ENCODE assay signal across 1 cellular context in the genomic region with DNA sequence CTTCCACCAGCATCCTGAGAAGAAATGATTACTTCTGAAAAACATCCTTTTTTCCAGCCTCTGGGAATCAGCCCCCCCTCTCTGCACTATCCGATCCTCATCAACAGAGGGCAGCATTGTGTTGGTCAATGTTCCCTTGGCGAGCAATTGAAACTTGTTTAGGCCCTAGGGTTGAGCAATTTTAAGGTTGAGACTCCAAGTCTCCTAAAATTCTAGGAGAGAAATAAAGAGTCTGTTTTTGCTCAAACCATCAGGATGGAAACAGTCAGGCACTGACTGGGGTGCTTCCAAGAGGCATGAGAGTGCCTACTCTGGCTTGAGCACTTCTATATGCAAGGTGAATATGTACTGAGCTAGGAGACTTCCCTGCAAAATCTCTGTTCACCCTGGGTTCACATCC.
TF ChIP-seq lines count a peak whose summit lies in the region.

No MANE protein-coding gene starts in this region.

TF ChIP-seq in HepG2, 621 proteins besides CTCF, POLR2A, EP300 and RAD21 (continued from another document and continues in another):
- TF ChIP-seq, protein P1, sequence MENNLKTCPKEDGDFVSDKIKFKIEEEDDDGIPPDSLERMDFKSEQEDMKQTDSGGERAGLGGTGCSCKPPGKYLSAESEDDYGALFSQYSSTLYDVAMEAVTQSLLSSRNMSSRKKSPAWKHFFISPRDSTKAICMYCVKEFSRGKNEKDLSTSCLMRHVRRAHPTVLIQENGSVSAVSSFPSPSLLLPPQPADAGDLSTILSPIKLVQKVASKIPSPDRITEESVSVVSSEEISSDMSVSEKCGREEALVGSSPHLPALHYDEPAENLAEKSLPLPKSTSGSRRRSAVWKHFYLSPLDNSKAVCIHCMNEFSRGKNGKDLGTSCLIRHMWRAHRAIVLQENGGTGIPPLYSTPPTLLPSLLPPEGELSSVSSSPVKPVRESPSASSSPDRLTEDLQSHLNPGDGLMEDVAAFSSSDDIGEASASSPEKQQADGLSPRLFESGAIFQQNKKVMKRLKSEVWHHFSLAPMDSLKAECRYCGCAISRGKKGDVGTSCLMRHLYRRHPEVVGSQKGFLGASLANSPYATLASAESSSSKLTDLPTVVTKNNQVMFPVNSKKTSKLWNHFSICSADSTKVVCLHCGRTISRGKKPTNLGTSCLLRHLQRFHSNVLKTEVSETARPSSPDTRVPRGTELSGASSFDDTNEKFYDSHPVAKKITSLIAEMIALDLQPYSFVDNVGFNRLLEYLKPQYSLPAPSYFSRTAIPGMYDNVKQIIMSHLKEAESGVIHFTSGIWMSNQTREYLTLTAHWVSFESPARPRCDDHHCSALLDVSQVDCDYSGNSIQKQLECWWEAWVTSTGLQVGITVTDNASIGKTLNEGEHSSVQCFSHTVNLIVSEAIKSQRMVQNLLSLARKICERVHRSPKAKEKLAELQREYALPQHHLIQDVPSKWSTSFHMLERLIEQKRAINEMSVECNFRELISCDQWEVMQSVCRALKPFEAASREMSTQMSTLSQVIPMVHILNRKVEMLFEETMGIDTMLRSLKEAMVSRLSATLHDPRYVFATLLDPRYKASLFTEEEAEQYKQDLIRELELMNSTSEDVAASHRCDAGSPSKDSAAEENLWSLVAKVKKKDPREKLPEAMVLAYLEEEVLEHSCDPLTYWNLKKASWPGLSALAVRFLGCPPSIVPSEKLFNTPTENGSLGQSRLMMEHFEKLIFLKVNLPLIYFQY (CRISPR knock-in tag; IDR thresholded peaks at IDR 0.05; ENCODE audit: borderline replicate concordance): 0 out of 2 replicates have a peak, but pooled peaks have one; percentile 37
- no peak for TF ChIP-seq TAF1 (CRISPR knock-in tag; IDR thresholded peaks at IDR 0.05)
- TF ChIP-seq ZNF431 (CRISPR knock-in tag; IDR thresholded peaks at IDR 0.05; ENCODE audit: borderline replicate concordance, low read depth): no peak
- no peak for TF ChIP-seq DMTF1 (CRISPR knock-in tag; IDR thresholded peaks at IDR 0.05)
- TF ChIP-seq PHF8 (CRISPR knock-in tag; IDR thresholded peaks at IDR 0.05): no peak
- no peak for TF ChIP-seq ATF2 (CRISPR knock-in tag; IDR thresholded peaks at IDR 0.05)
- TF ChIP-seq THAP11 (CRISPR knock-in tag; IDR thresholded peaks at IDR 0.05): 0 out of 2 replicates have a peak, but pooled peaks have one; percentile 35
- TF ChIP-seq TEF (CRISPR knock-in tag; IDR thresholded peaks at IDR 0.05): no peak
- TF ChIP-seq, protein P2, sequence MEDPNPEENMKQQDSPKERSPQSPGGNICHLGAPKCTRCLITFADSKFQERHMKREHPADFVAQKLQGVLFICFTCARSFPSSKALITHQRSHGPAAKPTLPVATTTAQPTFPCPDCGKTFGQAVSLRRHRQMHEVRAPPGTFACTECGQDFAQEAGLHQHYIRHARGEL (CRISPR knock-in tag; IDR thresholded peaks at IDR 0.05): no peak
- TF ChIP-seq, protein P3, sequence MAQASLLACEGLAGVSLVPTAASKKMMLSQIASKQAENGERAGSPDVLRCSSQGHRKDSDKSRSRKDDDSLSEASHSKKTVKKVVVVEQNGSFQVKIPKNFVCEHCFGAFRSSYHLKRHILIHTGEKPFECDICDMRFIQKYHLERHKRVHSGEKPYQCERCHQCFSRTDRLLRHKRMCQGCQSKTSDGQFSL (CRISPR knock-in tag; IDR thresholded peaks at IDR 0.05): peak; percentile 99
- TF ChIP-seq ATAD3A (CRISPR knock-in tag; IDR thresholded peaks at IDR 0.05): no peak
- TF ChIP-seq, protein P4, sequence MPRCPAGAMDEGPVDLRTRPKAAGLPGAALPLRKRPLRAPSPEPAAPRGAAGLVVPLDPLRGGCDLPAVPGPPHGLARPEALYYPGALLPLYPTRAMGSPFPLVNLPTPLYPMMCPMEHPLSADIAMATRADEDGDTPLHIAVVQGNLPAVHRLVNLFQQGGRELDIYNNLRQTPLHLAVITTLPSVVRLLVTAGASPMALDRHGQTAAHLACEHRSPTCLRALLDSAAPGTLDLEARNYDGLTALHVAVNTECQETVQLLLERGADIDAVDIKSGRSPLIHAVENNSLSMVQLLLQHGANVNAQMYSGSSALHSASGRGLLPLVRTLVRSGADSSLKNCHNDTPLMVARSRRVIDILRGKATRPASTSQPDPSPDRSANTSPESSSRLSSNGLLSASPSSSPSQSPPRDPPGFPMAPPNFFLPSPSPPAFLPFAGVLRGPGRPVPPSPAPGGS (CRISPR knock-in tag; IDR thresholded peaks at IDR 0.05): no peak
- TF ChIP-seq RFX3 (CRISPR knock-in tag; IDR thresholded peaks at IDR 0.05): 0 out of 2 replicates have a peak, but pooled peaks have one; percentile 15
- no peak for TF ChIP-seq ONECUT2 (CRISPR knock-in tag; IDR thresholded peaks at IDR 0.05)
- TF ChIP-seq, protein P5, sequence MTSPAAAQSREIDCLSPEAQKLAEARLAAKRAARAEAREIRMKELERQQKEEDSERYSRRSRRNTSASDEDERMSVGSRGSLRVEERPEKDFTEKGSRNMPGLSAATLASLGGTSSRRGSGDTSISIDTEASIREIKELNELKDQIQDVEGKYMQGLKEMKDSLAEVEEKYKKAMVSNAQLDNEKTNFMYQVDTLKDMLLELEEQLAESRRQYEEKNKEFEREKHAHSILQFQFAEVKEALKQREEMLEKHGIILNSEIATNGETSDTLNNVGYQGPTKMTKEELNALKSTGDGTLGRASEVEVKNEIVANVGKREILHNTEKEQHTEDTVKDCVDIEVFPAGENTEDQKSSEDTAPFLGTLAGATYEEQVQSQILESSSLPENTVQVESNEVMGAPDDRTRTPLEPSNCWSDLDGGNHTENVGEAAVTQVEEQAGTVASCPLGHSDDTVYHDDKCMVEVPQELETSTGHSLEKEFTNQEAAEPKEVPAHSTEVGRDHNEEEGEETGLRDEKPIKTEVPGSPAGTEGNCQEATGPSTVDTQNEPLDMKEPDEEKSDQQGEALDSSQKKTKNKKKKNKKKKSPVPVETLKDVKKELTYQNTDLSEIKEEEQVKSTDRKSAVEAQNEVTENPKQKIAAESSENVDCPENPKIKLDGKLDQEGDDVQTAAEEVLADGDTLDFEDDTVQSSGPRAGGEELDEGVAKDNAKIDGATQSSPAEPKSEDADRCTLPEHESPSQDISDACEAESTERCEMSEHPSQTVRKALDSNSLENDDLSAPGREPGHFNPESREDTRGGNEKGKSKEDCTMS (CRISPR knock-in tag; conservative IDR thresholded peaks at IDR 0.05): no peak
- TF ChIP-seq REL (CRISPR knock-in tag; conservative IDR thresholded peaks at IDR 0.05): no peak
- TF ChIP-seq KLF12 (CRISPR knock-in tag; IDR thresholded peaks at IDR 0.05; ENCODE audit: borderline replicate concordance): no peak
- no peak for TF ChIP-seq GABPA (IDR thresholded peaks at IDR 0.05; ENCODE audit: low read depth, low read length)
- no peak for TF ChIP-seq GABPA (CRISPR knock-in tag; IDR thresholded peaks at IDR 0.05; ENCODE audit: low read depth)
- no peak for TF ChIP-seq TBL1XR1 (IDR thresholded peaks at IDR 0.05; ENCODE audit: borderline replicate concordance, low read length, partially characterized antibody)
- TF ChIP-seq, protein P6, sequence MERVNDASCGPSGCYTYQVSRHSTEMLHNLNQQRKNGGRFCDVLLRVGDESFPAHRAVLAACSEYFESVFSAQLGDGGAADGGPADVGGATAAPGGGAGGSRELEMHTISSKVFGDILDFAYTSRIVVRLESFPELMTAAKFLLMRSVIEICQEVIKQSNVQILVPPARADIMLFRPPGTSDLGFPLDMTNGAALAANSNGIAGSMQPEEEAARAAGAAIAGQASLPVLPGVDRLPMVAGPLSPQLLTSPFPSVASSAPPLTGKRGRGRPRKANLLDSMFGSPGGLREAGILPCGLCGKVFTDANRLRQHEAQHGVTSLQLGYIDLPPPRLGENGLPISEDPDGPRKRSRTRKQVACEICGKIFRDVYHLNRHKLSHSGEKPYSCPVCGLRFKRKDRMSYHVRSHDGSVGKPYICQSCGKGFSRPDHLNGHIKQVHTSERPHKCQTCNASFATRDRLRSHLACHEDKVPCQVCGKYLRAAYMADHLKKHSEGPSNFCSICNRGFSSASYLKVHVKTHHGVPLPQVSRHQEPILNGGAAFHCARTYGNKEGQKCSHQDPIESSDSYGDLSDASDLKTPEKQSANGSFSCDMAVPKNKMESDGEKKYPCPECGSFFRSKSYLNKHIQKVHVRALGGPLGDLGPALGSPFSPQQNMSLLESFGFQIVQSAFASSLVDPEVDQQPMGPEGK (CRISPR knock-in tag; IDR thresholded peaks at IDR 0.05): 0 out of 2 replicates have a peak, but pooled peaks have one; percentile 35
- TF ChIP-seq ZNF232 (CRISPR knock-in tag; IDR thresholded peaks at IDR 0.05; ENCODE audit: borderline replicate concordance): no peak
- TF ChIP-seq ZNF556 (CRISPR knock-in tag; IDR thresholded peaks at IDR 0.05; ENCODE audit: borderline replicate concordance): no peak
- TF ChIP-seq ZNF260 (CRISPR knock-in tag; IDR thresholded peaks at IDR 0.05; ENCODE audit: borderline replicate concordance, low read depth): no peak
- TF ChIP-seq ZNF34 (CRISPR knock-in tag; IDR thresholded peaks at IDR 0.05; ENCODE audit: borderline replicate concordance): no peak
- TF ChIP-seq SMAD3 (CRISPR knock-in tag; IDR thresholded peaks at IDR 0.05): no peak
- no peak for TF ChIP-seq NBN (conservative IDR thresholded peaks at IDR 0.05)
- no peak for TF ChIP-seq ZNF501 (CRISPR knock-in tag; IDR thresholded peaks at IDR 0.05)
- peak; percentile 70; the same call in 1 of the 2 replicates for TF ChIP-seq CEBPB (IDR thresholded peaks at IDR 0.05; ENCODE audit: borderline replicate concordance, low read depth, low read length)
- peak; percentile 89 for TF ChIP-seq SMC3 (IDR thresholded peaks at IDR 0.05; ENCODE audit: low read length)
- no peak for TF ChIP-seq ZNF792 (CRISPR knock-in tag; IDR thresholded peaks at IDR 0.05)
- no peak for TF ChIP-seq ELF3 (CRISPR knock-in tag; IDR thresholded peaks at IDR 0.05)
- TF ChIP-seq PHF5A (CRISPR knock-in tag; IDR thresholded peaks at IDR 0.05; ENCODE audit: low read depth, unreplicated experiment): no peak
- TF ChIP-seq JUN (CRISPR knock-in tag; IDR thresholded peaks at IDR 0.05): no peak
- peak; percentile 90 for TF ChIP-seq STAG1 (CRISPR knock-in tag; IDR thresholded peaks at IDR 0.05)
- no peak for TF ChIP-seq PITX1 (CRISPR knock-in tag; IDR thresholded peaks at IDR 0.05)
- no peak for TF ChIP-seq CAMTA2 (CRISPR knock-in tag; IDR thresholded peaks at IDR 0.05; ENCODE audit: borderline replicate concordance)
- TF ChIP-seq, protein P7, sequence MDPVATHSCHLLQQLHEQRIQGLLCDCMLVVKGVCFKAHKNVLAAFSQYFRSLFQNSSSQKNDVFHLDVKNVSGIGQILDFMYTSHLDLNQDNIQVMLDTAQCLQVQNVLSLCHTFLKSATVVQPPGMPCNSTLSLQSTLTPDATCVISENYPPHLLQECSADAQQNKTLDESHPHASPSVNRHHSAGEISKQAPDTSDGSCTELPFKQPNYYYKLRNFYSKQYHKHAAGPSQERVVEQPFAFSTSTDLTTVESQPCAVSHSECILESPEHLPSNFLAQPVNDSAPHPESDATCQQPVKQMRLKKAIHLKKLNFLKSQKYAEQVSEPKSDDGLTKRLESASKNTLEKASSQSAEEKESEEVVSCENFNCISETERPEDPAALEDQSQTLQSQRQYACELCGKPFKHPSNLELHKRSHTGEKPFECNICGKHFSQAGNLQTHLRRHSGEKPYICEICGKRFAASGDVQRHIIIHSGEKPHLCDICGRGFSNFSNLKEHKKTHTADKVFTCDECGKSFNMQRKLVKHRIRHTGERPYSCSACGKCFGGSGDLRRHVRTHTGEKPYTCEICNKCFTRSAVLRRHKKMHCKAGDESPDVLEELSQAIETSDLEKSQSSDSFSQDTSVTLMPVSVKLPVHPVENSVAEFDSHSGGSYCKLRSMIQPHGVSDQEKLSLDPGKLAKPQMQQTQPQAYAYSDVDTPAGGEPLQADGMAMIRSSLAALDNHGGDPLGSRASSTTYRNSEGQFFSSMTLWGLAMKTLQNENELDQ (CRISPR knock-in tag; IDR thresholded peaks at IDR 0.05; ENCODE audit: borderline replicate concordance): no peak
- no peak for TF ChIP-seq ZUFSP (CRISPR knock-in tag; IDR thresholded peaks at IDR 0.05; ENCODE audit: borderline replicate concordance)
- no peak for TF ChIP-seq PHF21A (CRISPR knock-in tag; IDR thresholded peaks at IDR 0.05)
- no peak for TF ChIP-seq ZFAT (CRISPR knock-in tag; conservative IDR thresholded peaks at IDR 0.05)
- no peak for TF ChIP-seq CC2D1A (CRISPR knock-in tag; IDR thresholded peaks at IDR 0.05)
